ENCODE assay signal across 10 cellular contexts in the genomic region with DNA sequence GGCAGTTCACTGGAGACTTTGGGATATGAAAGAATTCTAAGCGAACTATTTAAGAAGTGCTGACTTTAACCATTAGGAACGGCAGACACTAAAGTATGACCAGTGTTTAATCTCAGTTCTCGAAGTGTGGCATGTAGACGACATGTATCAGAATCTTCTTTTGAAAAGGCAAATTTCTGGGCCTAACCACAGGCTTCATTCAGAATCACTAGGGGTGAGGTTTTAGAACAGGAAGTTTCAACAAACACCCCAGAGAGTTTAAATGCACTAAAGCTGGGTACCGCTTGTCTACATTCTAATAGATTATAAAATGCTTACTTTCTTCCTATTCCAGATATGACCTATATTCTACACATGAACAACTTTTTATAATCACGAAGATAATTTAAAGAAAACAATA.
DNase-seq lines count a peak whose midpoint lies in the region; ATAC-seq and TF ChIP-seq lines count a peak whose summit lies in the region.
"Had no signal": no experiment of that assay in that cellular context is flagged by ENCODE, and none has a peak within 500 bp of the region (broad histone marks: within the 10 kb centered on the region; RNA-seq: fewer than 3 reads in every experiment).

No MANE protein-coding gene starts in this region.

- H3K27me3 ChIP-seq in transverse colon = no peaks in the 10 kb centered on the region
- H3K27me3 ChIP-seq in suprapubic skin = no peaks in the 10 kb centered on the region
- H3K27me3 ChIP-seq: colonic mucosa had no signal

- H3K9me3 Mint-ChIP-seq in activated T-cell treated with anti-CD3 and anti-CD28 coated beads, Interleukin-2, amount 50 U/mL, for 72 hours = no peaks in the 10 kb centered on the region

- ATAC-seq in activated T-cell treated with anti-CD3 and anti-CD28 coated beads, Interleukin-2, amount 50 U/mL, for 72 hours (replicated peaks in 1 of 2) = peak; percentile 74 to 77
- ATAC-seq in HG02884 (IDR thresholded peaks at IDR 0.05; ENCODE audit: unreplicated experiment) = peak; percentile 72

- WGBS in transverse colon (ENCODE audit: low coverage in 1 of 2), 2 donors = 55 to 73% methylated on average over 6 of the region's 6 CpGs
- 84% methylated on average over 6 of the region's 6 CpGs for WGBS in suprapubic skin

- in situ Hi-C loops in transverse colon (cut with MboI; ENCODE audit: low pct_ligation_motif_present in 1 of 4, low pct_unique_long_range_greater_than_20kb in 1 of 4, low sequenced_read_pairs in 3 of 4) = no loop called here

- peak in 1 of 2 donors; percentile 24 for DNase-seq in activated T-cell treated with anti-CD3 and anti-CD28 coated beads, Interleukin-2, amount 50 U/mL, for 72 hours
- no peak for DNase-seq in activated T-cell treated with anti-CD3 and anti-CD28 coated beads, Interleukin-2, amount 50 U/mL, for 48 hours
- DNase-seq in SK-N-MC (ENCODE audit: low read depth, low spot score) (no peak), transverse colon (no peak), NCI-H82 (lab: John Stamatoyannopoulos, UW) (no peak), suprapubic skin (ENCODE audit: low spot score in 2 of 2) (no peak)
- DNase-seq in stimulated activated CD4-positive, alpha-beta T cell treated with anti-CD3 and anti-CD28 coated beads, Interleukin-12 subunit alpha, Interleukin-12 subunit beta, amount 100 ng/mL, for 4 hours = no peak
- DNase-seq: colonic mucosa had no signal

- H3K27ac Mint-ChIP-seq in activated T-cell treated with anti-CD3 and anti-CD28 coated beads, Interleukin-2, amount 50 U/mL, for 72 hours = peak overlapping the region; percentile 96

- intact Hi-C loops in transverse colon (cut with DNase I; ENCODE audit: low total_unique reads) = no loop called here

- no peaks in the 10 kb centered on the region for H3K9me3 ChIP-seq in SK-N-MC (ENCODE audit: low read depth, low read length)
- no peaks in the 10 kb centered on the region for H3K9me3 ChIP-seq in transverse colon
- H3K9me3 ChIP-seq in suprapubic skin = no peaks in the 10 kb centered on the region
- H3K9me3 ChIP-seq: colonic mucosa had no signal

- H3K4me1 Mint-ChIP-seq in activated T-cell treated with anti-CD3 and anti-CD28 coated beads, Interleukin-2, amount 50 U/mL, for 72 hours (ENCODE audit: low read depth) = peaks cover 74% of the 10 kb centered on the region

- H3K9ac ChIP-seq in SK-N-MC (ENCODE audit: insufficient read length) = peak overlapping the region; percentile 43

- H3K36me3 ChIP-seq in SK-N-MC (ENCODE audit: insufficient read depth, low read length) (0 out of 2 replicates have a peak, but pooled peaks cover 2% of the 10 kb centered on the region), transverse colon (no peaks in the 10 kb centered on the region), suprapubic skin (no peaks in the 10 kb centered on the region)
- H3K36me3 ChIP-seq: colonic mucosa had no signal

- H3K36me3 Mint-ChIP-seq in activated T-cell treated with anti-CD3 and anti-CD28 coated beads, Interleukin-2, amount 50 U/mL, for 72 hours (ENCODE audit: insufficient read depth in 2 of 2) = peaks cover 10 to 30% of the 10 kb centered on the region in 2 donors

- TF ChIP-seq POLR2A in transverse colon (IDR thresholded peaks at IDR 0.05) (no peak), suprapubic skin (IDR thresholded peaks at IDR 0.05) (no peak)

- no peaks in the 10 kb centered on the region for H3K27me3 Mint-ChIP-seq in activated T-cell treated with anti-CD3 and anti-CD28 coated beads, Interleukin-2, amount 50 U/mL, for 72 hours (ENCODE audit: low read depth)

- no peak overlapping the region for H3K4me3 ChIP-seq in SK-N-MC
- no peak overlapping the region for H3K4me3 ChIP-seq in transverse colon
- H3K4me3 ChIP-seq in suprapubic skin = no peak overlapping the region
- H3K4me3 ChIP-seq: colonic mucosa, lung had no signal

- TF ChIP-seq EP300 in transverse colon (IDR thresholded peaks at IDR 0.05; ENCODE audit: low read depth) (no peak), suprapubic skin (IDR thresholded peaks at IDR 0.05) (no peak)

- H3K27ac ChIP-seq in SK-N-MC (peak overlapping the region; percentile 68), transverse colon (peak overlapping the region; percentile 35 to 53 (median 36)), suprapubic skin (no peak overlapping the region)
- H3K27ac ChIP-seq: colonic mucosa had no signal

- TF ChIP-seq CTCF in transverse colon (IDR thresholded peaks at IDR 0.05) (no peak), suprapubic skin (IDR thresholded peaks at IDR 0.05) (no peak)

- H3K4me1 ChIP-seq in transverse colon = peaks cover 0 to 5% (median 0%) of the 10 kb centered on the region in 4 donors
- no peaks in the 10 kb centered on the region for H3K4me1 ChIP-seq in suprapubic skin
- H3K4me1 ChIP-seq: colonic mucosa had no signal

- peak overlapping the region in 1 of 2 donors; percentile 73 for H3K4me3 Mint-ChIP-seq in activated T-cell treated with anti-CD3 and anti-CD28 coated beads, Interleukin-2, amount 50 U/mL, for 72 hours
